1 cellular context compared by ENCODE assay signal in the genomic region with DNA sequence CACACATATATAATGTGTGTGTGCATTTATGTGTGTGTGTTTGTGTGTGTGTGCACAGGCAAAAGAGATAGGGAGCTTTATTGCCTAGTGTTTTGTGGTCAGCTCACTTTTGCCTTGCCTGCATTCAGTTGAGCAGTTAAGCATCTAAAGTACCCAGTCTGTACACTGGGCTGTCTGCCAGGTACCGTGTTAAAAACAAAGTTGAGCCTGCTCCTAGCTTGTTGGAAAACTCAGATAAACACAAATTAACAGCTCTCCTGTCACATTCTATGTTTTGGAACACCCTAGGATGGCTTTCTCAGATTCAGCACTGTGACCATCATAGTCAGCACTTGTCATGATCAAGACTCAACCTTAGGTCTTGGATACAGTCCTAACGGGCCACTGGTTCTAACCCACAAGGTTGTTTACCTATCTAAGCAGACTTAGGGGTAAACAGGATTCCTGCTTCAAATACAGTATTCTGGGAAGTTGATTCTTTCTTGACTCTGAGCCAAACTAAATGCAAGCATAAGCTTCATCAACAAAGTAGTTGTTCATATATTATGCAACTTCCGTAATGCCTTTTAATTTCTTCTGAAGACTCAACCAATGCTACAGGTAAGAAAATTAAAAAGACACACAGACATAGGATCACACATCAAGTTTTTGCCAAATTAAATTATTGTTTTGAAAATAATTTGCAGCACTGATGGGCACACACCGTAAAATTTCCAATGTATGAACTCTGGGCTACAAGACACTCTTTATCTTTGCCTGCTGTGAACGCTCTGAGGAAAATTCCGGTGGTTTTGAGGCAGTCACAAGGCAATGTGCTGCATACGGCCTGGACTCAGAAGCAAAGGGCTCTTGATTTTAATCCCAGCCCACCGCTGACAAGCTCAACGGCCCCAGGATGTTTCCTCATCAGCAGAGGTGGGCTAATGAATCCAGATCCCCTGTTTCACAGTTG.
TF ChIP-seq lines count a peak whose summit lies in the region.

No MANE protein-coding gene starts in this region.

TF ChIP-seq in H1, 55 proteins besides CTCF, POLR2A, EP300 and RAD21:
- TF ChIP-seq SAP30 (IDR thresholded peaks at IDR 0.05; ENCODE audit: insufficient read depth, insufficient replicate concordance, low read length) = no peak
- TF ChIP-seq BRCA1 (IDR thresholded peaks at IDR 0.05; ENCODE audit: low read depth, low read length) = no peak
- no peak for TF ChIP-seq JUN (IDR thresholded peaks at IDR 0.05; ENCODE audit: low read depth, low read length)
- TF ChIP-seq TAF1 (IDR thresholded peaks at IDR 0.05; ENCODE audit: low read depth, low read length) = no peak
- TF ChIP-seq, protein P1, sequence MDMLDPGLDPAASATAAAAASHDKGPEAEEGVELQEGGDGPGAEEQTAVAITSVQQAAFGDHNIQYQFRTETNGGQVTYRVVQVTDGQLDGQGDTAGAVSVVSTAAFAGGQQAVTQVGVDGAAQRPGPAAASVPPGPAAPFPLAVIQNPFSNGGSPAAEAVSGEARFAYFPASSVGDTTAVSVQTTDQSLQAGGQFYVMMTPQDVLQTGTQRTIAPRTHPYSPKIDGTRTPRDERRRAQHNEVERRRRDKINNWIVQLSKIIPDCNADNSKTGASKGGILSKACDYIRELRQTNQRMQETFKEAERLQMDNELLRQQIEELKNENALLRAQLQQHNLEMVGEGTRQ (IDR thresholded peaks at IDR 0.05; ENCODE audit: low read length) = no peak
- no peak for TF ChIP-seq JUND (IDR thresholded peaks at IDR 0.05; ENCODE audit: low read length)
- no peak for TF ChIP-seq EGR1 (IDR thresholded peaks at IDR 0.05; ENCODE audit: borderline replicate concordance, low read depth, low read length)
- TF ChIP-seq, protein P2, sequence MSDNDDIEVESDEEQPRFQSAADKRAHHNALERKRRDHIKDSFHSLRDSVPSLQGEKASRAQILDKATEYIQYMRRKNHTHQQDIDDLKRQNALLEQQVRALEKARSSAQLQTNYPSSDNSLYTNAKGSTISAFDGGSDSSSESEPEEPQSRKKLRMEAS (IDR thresholded peaks at IDR 0.05) = no peak
- TF ChIP-seq CEBPB (IDR thresholded peaks at IDR 0.05; ENCODE audit: low read depth, low read length) = no peak
- TF ChIP-seq SP4 (IDR thresholded peaks at IDR 0.05; ENCODE audit: low read length) = no peak
- TF ChIP-seq SIN3A (conservative IDR thresholded peaks at IDR 0.05 in 1 of 2, IDR thresholded peaks at IDR 0.05 in 1 of 2; ENCODE audit: low read depth in 1 of 2, low read length in 2 of 2) = no peak
- TF ChIP-seq YY1 (IDR thresholded peaks at IDR 0.05; ENCODE audit: low read depth, low read length) = no peak
- TF ChIP-seq, protein P3, sequence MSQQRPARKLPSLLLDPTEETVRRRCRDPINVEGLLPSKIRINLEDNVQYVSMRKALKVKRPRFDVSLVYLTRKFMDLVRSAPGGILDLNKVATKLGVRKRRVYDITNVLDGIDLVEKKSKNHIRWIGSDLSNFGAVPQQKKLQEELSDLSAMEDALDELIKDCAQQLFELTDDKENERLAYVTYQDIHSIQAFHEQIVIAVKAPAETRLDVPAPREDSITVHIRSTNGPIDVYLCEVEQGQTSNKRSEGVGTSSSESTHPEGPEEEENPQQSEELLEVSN (IDR thresholded peaks at IDR 0.05) = no peak
- no peak for TF ChIP-seq KDM5A (IDR thresholded peaks at IDR 0.05; ENCODE audit: low read length)
- no peak for TF ChIP-seq FOSL1 (IDR thresholded peaks at IDR 0.05; ENCODE audit: insufficient read depth, low read depth, low read length)
